Comparison of ENCODE assay signal across 28 cellular contexts in the genomic region with DNA sequence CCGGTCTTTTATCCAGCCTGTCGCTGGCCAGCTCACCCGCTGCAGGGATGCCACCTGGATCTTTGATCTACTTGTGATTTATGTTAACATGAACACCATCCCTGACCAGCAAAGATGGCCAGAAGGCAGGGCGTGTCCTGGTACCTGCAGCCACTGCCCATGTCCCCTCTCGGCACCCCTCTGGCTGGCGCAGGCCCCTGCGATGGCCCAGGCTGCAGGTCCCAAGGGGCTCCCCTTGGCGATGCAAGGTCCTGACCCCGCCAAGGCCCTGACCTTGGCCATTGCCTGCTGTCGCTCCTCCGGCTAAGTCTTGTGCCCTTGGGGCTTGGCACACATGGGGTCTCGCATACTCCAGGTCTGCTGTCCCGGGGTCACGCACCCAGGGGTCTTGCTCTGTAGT.
"Had no signal": no experiment of that assay in that cellular context is flagged by ENCODE, and none has a peak within 500 bp of the region (broad histone marks: within the 10 kb centered on the region; RNA-seq: fewer than 3 reads in every experiment).

No MANE protein-coding gene starts in this region.

- H3K27me3 ChIP-seq: adrenal gland, body of pancreas, cardiac muscle cell, colonic mucosa, esophagus muscularis mucosa, foreskin keratinocyte, gastrocnemius medialis had no signal

- DNase-seq: activated CD4-positive, alpha-beta memory T cell treated with anti-CD3 and anti-CD28 coated beads for 36 hours; activated CD4-positive, alpha-beta T cell treated with anti-CD3 and anti-CD28 coated beads for 36 hours; activated CD4-positive, alpha-beta T cell treated with anti-CD3 and anti-CD28 coated beads, Interleukin-2, amount 10 ng/mL, durations not matched to agents 24 days and 14 days; activated CD4-positive, CD25-positive, alpha-beta regulatory T cell; activated CD4-positive, CD25-positive, alpha-beta regulatory T cell treated with anti-CD3 and anti-CD28 coated beads, Interleukin-2, amount 50 U/mL, for 72 hours; activated CD8-positive, alpha-beta memory T cell treated with anti-CD3 and anti-CD28 coated beads, Interleukin-2, amount 10 ng/mL, durations not matched to agents 7 days and 5 days; activated CD8-positive, alpha-beta memory T cell treated with anti-CD3 and anti-CD28 coated beads, Interleukin-2, amount 50 U/mL, for 4 hours; activated CD8-positive, alpha-beta T cell treated with anti-CD3 and anti-CD28 coated beads, Interleukin-2, amount 10 ng/mL, durations not matched to agents 7 days and 5 days; activated effector memory CD4-positive, alpha-beta T cell treated with anti-CD3 and anti-CD28 coated beads, Interleukin-2, amount 50 U/mL, for 16 hours; activated naive CD4-positive, alpha-beta T cell treated with anti-CD3 and anti-CD28 coated beads for 36 hours; activated naive CD8-positive, alpha-beta T cell treated with anti-CD3 and anti-CD28 coated beads for 36 hours; activated naive CD8-positive, alpha-beta T cell treated with anti-CD3 and anti-CD28 coated beads, Interleukin-2, amount 50 U/mL, for 24 hours; activated T-cell treated with anti-CD3 and anti-CD28 coated beads, Interleukin-2, amount 50 U/mL, for 1 hour; activated T-cell treated with anti-CD3 and anti-CD28 coated beads, Interleukin-2, amount 50 U/mL, for 48 hours; amygdala; body of pancreas; central memory CD4-positive, alpha-beta T cell; cerebellar nuclear complex; colonic mucosa; effector memory CD4-positive, alpha-beta T cell; erythroblast; foreskin keratinocyte; gastrocnemius medialis; glutamatergic neuron; T-helper 2 cell had no signal

- H3K9me3 ChIP-seq: adrenal gland, body of pancreas, colonic mucosa, gastrocnemius medialis had no signal

- ATAC-seq: activated CD4-positive, alpha-beta T cell treated with anti-CD3 and anti-CD28 coated beads for 36 hours; activated CD8-positive, alpha-beta memory T cell treated with anti-CD3 and anti-CD28 coated beads, Interleukin-2, amount 10 ng/mL, durations not matched to agents 7 days and 5 days; activated CD8-positive, alpha-beta T cell treated with anti-CD3 and anti-CD28 coated beads, Interleukin-2, amount 10 ng/mL, durations not matched to agents 7 days and 5 days; activated naive CD8-positive, alpha-beta T cell treated with anti-CD3 and anti-CD28 coated beads, Interleukin-2, amount 50 U/mL, for 24 hours; body of pancreas; foreskin keratinocyte; gastrocnemius medialis had no signal

- H3K27ac ChIP-seq: body of pancreas, cardiac muscle cell, colonic mucosa, esophagus muscularis mucosa, foreskin keratinocyte, gastrocnemius medialis had no signal

- H3K36me3 ChIP-seq: cardiac muscle cell, colonic mucosa had no signal

- H3K4me3 ChIP-seq: adrenal gland, body of pancreas, cardiac muscle cell, colonic mucosa, esophagus muscularis mucosa, gastrocnemius medialis had no signal

- H3K4me1 ChIP-seq: body of pancreas, colonic mucosa, esophagus muscularis mucosa, foreskin keratinocyte, gastrocnemius medialis had no signal
